1 cellular context compared by ENCODE assay signal in the genomic region with DNA sequence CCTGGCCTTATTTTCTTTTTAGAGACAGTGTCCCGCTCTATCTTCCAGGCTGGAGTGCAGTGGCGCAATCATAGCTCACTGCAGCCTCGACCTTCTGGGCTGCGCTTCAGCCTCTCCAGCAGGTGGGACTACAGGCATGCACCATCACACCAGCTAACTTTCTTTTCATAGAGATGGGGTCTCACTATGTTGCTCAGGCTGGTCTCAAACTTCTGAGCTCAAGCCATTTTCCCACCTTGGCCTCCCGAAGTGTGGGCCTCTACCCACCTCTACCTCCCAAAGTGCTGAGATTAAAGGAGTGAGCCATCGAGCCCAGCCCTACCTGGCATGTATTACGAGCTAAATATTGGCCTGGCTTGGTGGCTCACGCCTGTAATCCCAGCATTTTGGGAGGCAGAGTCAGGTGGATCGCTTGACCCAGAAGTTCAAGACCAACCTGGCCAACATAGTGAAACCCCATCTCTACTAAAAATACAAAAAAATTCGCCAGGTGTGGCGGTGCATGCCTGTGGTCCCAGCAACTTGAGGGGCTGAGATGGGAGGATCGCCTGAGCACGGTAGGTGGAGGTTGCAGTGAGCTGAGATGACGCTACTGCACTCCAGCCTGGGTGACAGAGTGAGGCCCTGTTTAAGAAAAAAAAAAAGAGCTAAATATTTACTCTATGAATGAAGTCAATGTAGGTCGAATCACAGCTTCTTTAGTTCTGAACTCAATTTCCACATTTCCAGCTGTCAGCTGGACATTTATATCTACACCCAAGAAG.
TF ChIP-seq lines count a peak whose summit lies in the region.

No MANE protein-coding gene starts in this region.

TF ChIP-seq in GM23338, 12 proteins besides CTCF, POLR2A, EP300 and RAD21 (continued from another document):
- TF ChIP-seq, protein P1, sequence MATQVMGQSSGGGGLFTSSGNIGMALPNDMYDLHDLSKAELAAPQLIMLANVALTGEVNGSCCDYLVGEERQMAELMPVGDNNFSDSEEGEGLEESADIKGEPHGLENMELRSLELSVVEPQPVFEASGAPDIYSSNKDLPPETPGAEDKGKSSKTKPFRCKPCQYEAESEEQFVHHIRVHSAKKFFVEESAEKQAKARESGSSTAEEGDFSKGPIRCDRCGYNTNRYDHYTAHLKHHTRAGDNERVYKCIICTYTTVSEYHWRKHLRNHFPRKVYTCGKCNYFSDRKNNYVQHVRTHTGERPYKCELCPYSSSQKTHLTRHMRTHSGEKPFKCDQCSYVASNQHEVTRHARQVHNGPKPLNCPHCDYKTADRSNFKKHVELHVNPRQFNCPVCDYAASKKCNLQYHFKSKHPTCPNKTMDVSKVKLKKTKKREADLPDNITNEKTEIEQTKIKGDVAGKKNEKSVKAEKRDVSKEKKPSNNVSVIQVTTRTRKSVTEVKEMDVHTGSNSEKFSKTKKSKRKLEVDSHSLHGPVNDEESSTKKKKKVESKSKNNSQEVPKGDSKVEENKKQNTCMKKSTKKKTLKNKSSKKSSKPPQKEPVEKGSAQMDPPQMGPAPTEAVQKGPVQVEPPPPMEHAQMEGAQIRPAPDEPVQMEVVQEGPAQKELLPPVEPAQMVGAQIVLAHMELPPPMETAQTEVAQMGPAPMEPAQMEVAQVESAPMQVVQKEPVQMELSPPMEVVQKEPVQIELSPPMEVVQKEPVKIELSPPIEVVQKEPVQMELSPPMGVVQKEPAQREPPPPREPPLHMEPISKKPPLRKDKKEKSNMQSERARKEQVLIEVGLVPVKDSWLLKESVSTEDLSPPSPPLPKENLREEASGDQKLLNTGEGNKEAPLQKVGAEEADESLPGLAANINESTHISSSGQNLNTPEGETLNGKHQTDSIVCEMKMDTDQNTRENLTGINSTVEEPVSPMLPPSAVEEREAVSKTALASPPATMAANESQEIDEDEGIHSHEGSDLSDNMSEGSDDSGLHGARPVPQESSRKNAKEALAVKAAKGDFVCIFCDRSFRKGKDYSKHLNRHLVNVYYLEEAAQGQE (IDR thresholded peaks at IDR 0.05; ENCODE audit: unreplicated experiment), result no peak
- TF ChIP-seq, protein P2, sequence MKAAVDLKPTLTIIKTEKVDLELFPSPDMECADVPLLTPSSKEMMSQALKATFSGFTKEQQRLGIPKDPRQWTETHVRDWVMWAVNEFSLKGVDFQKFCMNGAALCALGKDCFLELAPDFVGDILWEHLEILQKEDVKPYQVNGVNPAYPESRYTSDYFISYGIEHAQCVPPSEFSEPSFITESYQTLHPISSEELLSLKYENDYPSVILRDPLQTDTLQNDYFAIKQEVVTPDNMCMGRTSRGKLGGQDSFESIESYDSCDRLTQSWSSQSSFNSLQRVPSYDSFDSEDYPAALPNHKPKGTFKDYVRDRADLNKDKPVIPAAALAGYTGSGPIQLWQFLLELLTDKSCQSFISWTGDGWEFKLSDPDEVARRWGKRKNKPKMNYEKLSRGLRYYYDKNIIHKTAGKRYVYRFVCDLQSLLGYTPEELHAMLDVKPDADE (IDR thresholded peaks at IDR 0.05), result no peak
- TF ChIP-seq ZNF331 (CRISPR knock-in tag; IDR thresholded peaks at IDR 0.05; ENCODE audit: low read depth) (no peak), NANOG (IDR thresholded peaks at IDR 0.05; ENCODE audit: borderline replicate concordance) (no peak), ZNF114 (CRISPR knock-in tag; IDR thresholded peaks at IDR 0.05) (no peak)
